10 cellular contexts compared by ENCODE assay signal in genomic region chr19:8311461-8312260, GRCh38. TPM values are rescaled to one million over a fixed set of nuclear protein-coding genes. Genes with fewer than 3 reads are reported as not detected.
DNase-seq lines count a peak whose midpoint lies in the region; ATAC-seq and TF ChIP-seq lines count a peak whose summit lies in the region.
"Had no signal": no experiment of that assay in that cellular context is flagged by ENCODE, and none has a peak within 500 bp of the region (broad histone marks: within the 10 kb centered on the region; RNA-seq: fewer than 3 reads in every experiment).

No MANE protein-coding gene starts in this region.

- TF ChIP-seq CTCF in adrenal gland (IDR thresholded peaks at IDR 0.05), result no peak

- H3K4me1 ChIP-seq in adrenal gland (replicated peaks in 1 of 2), result peaks cover 15 to 22% of the 10 kb centered on the region in 2 donors
- H3K4me1 ChIP-seq in mucosa of stomach (ENCODE audit: control insufficient read depth, insufficient read depth, low read length), result peaks cover 31% of the 10 kb centered on the region
- H3K4me1 ChIP-seq: foreskin keratinocyte had no signal

- no peak for ATAC-seq in HG03280 (IDR thresholded peaks at IDR 0.05; ENCODE audit: unreplicated experiment)
- ATAC-seq: foreskin keratinocyte had no signal

- no peak overlapping the region for H3K4me3 ChIP-seq in adrenal gland
- H3K4me3 ChIP-seq in mucosa of stomach (ENCODE audit: low read length), result no peak overlapping the region

- intact Hi-C loops in adrenal gland (cut with DNase I), result no loop called here

- H3K27me3 ChIP-seq in adrenal gland (no peaks in the 10 kb centered on the region), mucosa of stomach (ENCODE audit: control insufficient read depth, insufficient read depth, low read length) (no peaks in the 10 kb centered on the region)
- H3K27me3 ChIP-seq: foreskin keratinocyte had no signal

- DNase-seq in NCI-H2196 (lab: John Stamatoyannopoulos, UW; ENCODE audit: unreplicated experiment) (peak; percentile 68), adrenal gland (peak in 6 of 7 donors; percentile 23 to 61 (median 42)), EL (no peak), GM03348 (ENCODE audit: low spot score) (no peak)
- DNase-seq: activated T-cell treated with anti-CD3 and anti-CD28 coated beads for 4 hours; central memory CD4-positive, alpha-beta T cell; foreskin keratinocyte; NCI-H510A had no signal

- H3K9me3 ChIP-seq in adrenal gland (replicated peaks in 1 of 3) (no peaks in the 10 kb centered on the region), mucosa of stomach (ENCODE audit: control insufficient read depth, low read length) (no peaks in the 10 kb centered on the region)

- TF ChIP-seq POLR2A in adrenal gland (IDR thresholded peaks at IDR 0.05), result no peak

- peak overlapping the region; percentile 28 for H3K9ac ChIP-seq in mucosa of stomach (ENCODE audit: low read length)

- H3K27ac ChIP-seq in adrenal gland, result no peak overlapping the region
- H3K27ac ChIP-seq: foreskin keratinocyte had no signal

- H3K36me3 ChIP-seq in adrenal gland (replicated peaks in 1 of 2), result peaks cover 0 to 47% of the 10 kb centered on the region in 2 donors
- no peaks in the 10 kb centered on the region for H3K36me3 ChIP-seq in mucosa of stomach (ENCODE audit: control insufficient read depth, insufficient read depth, low read length)

- WGBS in adrenal gland, 4 donors, result 55 to 81% (median 75%) methylated on average over 10 to 16 of the region's 16 CpGs

RNA-seq across cellular contexts. Expression of gene CD320, which starts 3.5 kb away (rescaled TPM):
- total RNA-seq in adrenal gland, result 100 to 1,000 TPM in 1 of 8 donors, 10 to 100 TPM in 7; 53.6 to 129 (median 68.2) TPM
- polyA plus RNA-seq in adrenal gland, result 10 to 100 TPM; 12.0 to 61.4 (median 34.1) TPM

RNA-seq across cellular contexts. Expression of gene NDUFA7, which starts 9.5 kb away (rescaled TPM):
- 10 to 100 TPM in 7 of 8 donors, 1 to 10 TPM in 1; 5.3 to 84.5 (median 72.4) TPM for total RNA-seq in adrenal gland
- polyA plus RNA-seq in adrenal gland, result 100 to 1,000 TPM; 140 to 502 (median 202) TPM

RNA-seq across cellular contexts. Expression of gene RPS28, which starts 9.6 kb away (rescaled TPM):
- total RNA-seq in adrenal gland, result 1,000 to 10,000 TPM in 4 of 8 donors, 100 to 1,000 TPM in 4; 220 to 1,896 (median 903) TPM
- polyA plus RNA-seq in adrenal gland, result 1,000 to 10,000 TPM in 1 of 3 donors, 100 to 1,000 TPM in 2; 155 to 1,715 (median 649) TPM

RNA-seq across cellular contexts. Expression of gene KANK3, which starts 31.4 kb away (rescaled TPM):
- total RNA-seq in adrenal gland, result 10 to 100 TPM in 7 of 8 donors, 1 to 10 TPM in 1; 9.8 to 27.7 (median 18.4) TPM
- polyA plus RNA-seq in adrenal gland, result 10 to 100 TPM in 2 of 3 donors, under 1 TPM in 1; 0.38 to 27.8 (median 23.6) TPM

RNA-seq across cellular contexts. Expression of gene ANGPTL4, which starts 52.3 kb away (rescaled TPM):
- total RNA-seq in adrenal gland, result 100 to 1,000 TPM in 2 of 8 donors, 10 to 100 TPM in 5, 1 to 10 TPM in 1; 4.4 to 141 (median 27.1) TPM
- polyA plus RNA-seq in adrenal gland, result 10 to 100 TPM in 2 of 3 donors, 1 to 10 TPM in 1; 4.9 to 54.0 (median 46.8) TPM

Comparison
In these comparisons a context has a peak if more than half of its experiments do, and no peak if none do; other contexts are left out.
1. DNase-seq: peak in NCI-H2196 (single experiment) and adrenal gland (6 of 7); none in EL (single experiment) and GM03348 (single experiment).